Comparison of ENCODE assay signal across 1 cellular context in the genomic region with DNA sequence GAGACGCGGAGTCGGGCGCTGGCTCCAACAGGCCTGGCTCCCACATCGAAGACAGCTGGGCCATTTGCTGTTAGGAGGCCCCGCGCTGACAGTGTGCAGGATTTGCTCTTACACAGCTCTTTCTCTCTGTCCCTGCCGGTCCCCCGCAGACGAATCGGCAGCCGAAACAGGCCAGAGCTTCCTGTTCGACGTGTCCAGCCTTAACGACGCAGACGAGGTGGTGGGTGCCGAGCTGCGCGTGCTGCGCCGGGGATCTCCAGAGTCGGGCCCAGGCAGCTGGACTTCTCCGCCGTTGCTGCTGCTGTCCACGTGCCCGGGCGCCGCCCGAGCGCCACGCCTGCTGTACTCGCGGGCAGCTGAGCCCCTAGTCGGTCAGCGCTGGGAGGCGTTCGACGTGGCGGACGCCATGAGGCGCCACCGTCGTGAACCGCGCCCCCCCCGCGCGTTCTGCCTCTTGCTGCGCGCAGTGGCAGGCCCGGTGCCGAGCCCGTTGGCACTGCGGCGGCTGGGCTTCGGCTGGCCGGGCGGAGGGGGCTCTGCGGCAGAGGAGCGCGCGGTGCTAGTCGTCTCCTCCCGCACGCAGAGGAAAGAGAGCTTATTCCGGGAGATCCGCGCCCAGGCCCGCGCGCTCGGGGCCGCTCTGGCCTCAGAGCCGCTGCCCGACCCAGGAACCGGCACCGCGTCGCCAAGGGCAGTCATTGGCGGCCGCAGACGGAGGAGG.
TF ChIP-seq lines count a peak whose summit lies in the region.

No MANE protein-coding gene starts in this region.

TF ChIP-seq in WTC11, 78 proteins besides CTCF, POLR2A, EP300 and RAD21 (continued from another document):
- TF ChIP-seq RELA (CRISPR knock-in tag; IDR thresholded peaks at IDR 0.05; ENCODE audit: borderline replicate concordance) (no peak), USF2 (CRISPR knock-in tag; IDR thresholded peaks at IDR 0.05) (peak; percentile 25; the same call in 1 of the 2 replicates), TP53 (CRISPR knock-in tag; IDR thresholded peaks at IDR 0.05) (0 out of 2 replicates have a peak, but pooled peaks have one; percentile 32), ZBTB43 (CRISPR knock-in tag; IDR thresholded peaks at IDR 0.05) (peak; percentile 39; the same call in 1 of the 2 replicates), KAT7 (CRISPR knock-in tag; IDR thresholded peaks at IDR 0.05; ENCODE audit: borderline replicate concordance) (no peak), NFE2L1 (CRISPR knock-in tag; IDR thresholded peaks at IDR 0.05) (peak; percentile 19; the same call in 1 of the 2 replicates)
